In the genomic region with DNA sequence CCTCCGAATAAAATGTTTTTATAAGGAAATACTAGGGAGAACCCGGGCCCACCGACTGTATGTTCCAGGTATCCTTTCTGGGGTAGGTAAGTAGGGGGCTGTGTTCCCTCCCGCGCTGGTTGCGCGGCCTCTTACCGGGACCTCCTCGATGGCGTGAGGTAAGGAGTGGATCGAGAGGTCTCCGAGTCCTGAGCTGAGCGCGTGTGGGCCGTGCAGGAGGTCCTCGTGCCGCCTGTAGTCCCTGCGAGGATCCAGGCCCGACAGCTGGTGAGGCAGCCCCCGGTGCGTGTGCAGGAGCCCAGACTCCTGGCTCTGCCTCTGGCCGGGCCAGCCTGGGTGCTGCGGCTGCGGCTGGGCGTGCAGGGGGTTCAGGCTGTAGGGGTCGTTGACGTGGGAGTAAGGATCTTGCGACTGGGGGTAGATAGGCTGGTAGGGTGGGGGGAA, we compare ENCODE assay signal across 12 cellular contexts. TPM values are rescaled to one million over a fixed set of nuclear protein-coding genes. Genes with fewer than 3 reads are reported as not detected.
DNase-seq lines count a peak whose midpoint lies in the region; ATAC-seq, FAIRE-seq and TF ChIP-seq lines count a peak whose summit lies in the region.
"Had no signal": no experiment of that assay in that cellular context is flagged by ENCODE, and none has a peak within 500 bp of the region (broad histone marks: within the 10 kb centered on the region; RNA-seq: fewer than 3 reads in every experiment).

No MANE protein-coding gene starts in this region.

- no peaks in the 10 kb centered on the region for H3K79me2 ChIP-seq in astrocyte (ENCODE audit: insufficient read depth, low read length)

- WGBS in stomach, 5 donors, result 10 to 23% (median 17%) methylated on average over 20 to 28 of the region's 28 CpGs

- H3K27ac Mint-ChIP-seq in astrocyte (ENCODE audit: unreplicated experiment) (peak overlapping the region; percentile 12), memory B cell (peak overlapping the region; percentile 91)
- H3K27ac Mint-ChIP-seq: activated naive CD4-positive, alpha-beta T cell treated with anti-CD3 and anti-CD28 coated beads for 36 hours had no signal

- H3K27me3 ChIP-seq in astrocyte (ENCODE audit: insufficient read depth, low read length) (peaks cover 91% of the 10 kb centered on the region), stomach (peaks cover 42 to 99% (median 64%) of the 10 kb centered on the region in 3 donors)

- TF ChIP-seq EP300 in stomach (IDR thresholded peaks at IDR 0.05), result no peak

- CTCF ChIA-PET in HEK293T (lab: Yijun Ruan, JAX), result interaction anchor here (1.4 kb wide), 1 partner anchor 13 kb away, joined by 3 read pairs; no protein-coding TSS in a partner anchor

- H3K4me3 Mint-ChIP-seq in astrocyte (ENCODE audit: unreplicated experiment) (no peak overlapping the region), memory B cell (no peak overlapping the region)
- H3K4me3 Mint-ChIP-seq: activated naive CD4-positive, alpha-beta T cell treated with anti-CD3 and anti-CD28 coated beads for 36 hours had no signal

- no peak for TF ChIP-seq CTCF in AG10803 (conservative IDR thresholded peaks at IDR 0.05; ENCODE audit: low read length)
- no peak for TF ChIP-seq CTCF in astrocyte (IDR thresholded peaks at IDR 0.05; ENCODE audit: insufficient read depth, low read depth, low read length)
- TF ChIP-seq CTCF in stomach (IDR thresholded peaks at IDR 0.05), result no peak

- no peak for DNase-seq in AG10803 (ENCODE audit: low read depth)
- DNase-seq in HEK293T (ENCODE audit: extremely low spot score), result no peak
- DNase-seq in astrocyte (ENCODE audit: low read depth), result no peak
- no peak for DNase-seq in memory B cell (ENCODE audit: low spot score in 2 of 2)
- DNase-seq in DMS53 (lab: John Stamatoyannopoulos, UW), result no peak
- no peak for DNase-seq in frontal cortex (ENCODE audit: low spot score in 2 of 2)
- no peak for DNase-seq in stomach
- DNase-seq: activated naive CD4-positive, alpha-beta T cell treated with anti-CD3 and anti-CD28 coated beads for 36 hours; left ventricle myocardium superior had no signal

- H3K9me3 ChIP-seq in astrocyte (ENCODE audit: insufficient read depth, low read depth, low read length), result no peaks in the 10 kb centered on the region
- peaks cover 0 to 17% (median 8%) of the 10 kb centered on the region in 4 donors for H3K9me3 ChIP-seq in stomach

- no peaks in the 10 kb centered on the region for H3K36me3 ChIP-seq in astrocyte (ENCODE audit: insufficient read depth, low read length)
- H3K36me3 ChIP-seq in stomach, result no peaks in the 10 kb centered on the region

- no peak for ATAC-seq in memory B cell (ENCODE audit: low read depth)
- no peak for ATAC-seq in HG02678 (IDR thresholded peaks at IDR 0.05; ENCODE audit: unreplicated experiment)
- ATAC-seq: left ventricle myocardium superior, right cardiac atrium had no signal

- H3K4me1 ChIP-seq in astrocyte (ENCODE audit: insufficient read depth, low read length) (peaks cover 5% of the 10 kb centered on the region), stomach (peaks cover 31 to 48% (median 41%) of the 10 kb centered on the region in 4 donors)

- peaks cover 5% of the 10 kb centered on the region for H3K4me1 Mint-ChIP-seq in astrocyte (ENCODE audit: low read depth, unreplicated experiment)
- peaks cover 14% of the 10 kb centered on the region for H3K4me1 Mint-ChIP-seq in memory B cell

- POLR2A ChIA-PET in HEK293T (lab: Yijun Ruan, JAX), result interaction anchor here (1.0 to 8.7 kb wide), 3 partner anchors 8 to 16 kb away, joined by 6 to 143 read pairs (median 11); no protein-coding TSS in a partner anchor

- H3K36me3 Mint-ChIP-seq in astrocyte (ENCODE audit: low read depth, unreplicated experiment), result no peaks in the 10 kb centered on the region
- H3K36me3 Mint-ChIP-seq in memory B cell, result peaks cover 15% of the 10 kb centered on the region

- FAIRE-seq in astrocyte (lab: Jason Lieb, UNC) (no peak), frontal cortex (lab: Jason Lieb, UNC) (no peak)
- FAIRE-seq: endometrium had no signal

- H2AFZ ChIP-seq in astrocyte (ENCODE audit: low read depth, low read length), result no peak overlapping the region

- H3K27me3 Mint-ChIP-seq in astrocyte (ENCODE audit: low read depth, unreplicated experiment), result peaks cover 84% of the 10 kb centered on the region
- peaks cover 26% of the 10 kb centered on the region for H3K27me3 Mint-ChIP-seq in memory B cell

- H3K9me3 Mint-ChIP-seq in astrocyte (ENCODE audit: unreplicated experiment) (peaks cover 23% of the 10 kb centered on the region), memory B cell (peaks cover 17% of the 10 kb centered on the region)

- H3K27ac ChIP-seq in astrocyte (ENCODE audit: low read depth, low read length) (no peak overlapping the region), stomach (no peak overlapping the region)

- no peak overlapping the region for H3K9ac ChIP-seq in astrocyte (ENCODE audit: low read length)

- H3K4me2 ChIP-seq in astrocyte (ENCODE audit: low read length), result no peak overlapping the region

- no peak for TF ChIP-seq POLR2A in stomach (IDR thresholded peaks at IDR 0.05)

- H3K4me3 ChIP-seq in AG10803 (ENCODE audit: low read length) (peak overlapping the region; percentile 68), astrocyte (ENCODE audit: insufficient read depth, low read depth, low read length) (no peak overlapping the region), stomach (no peak overlapping the region)

- peaks cover 11% of the 10 kb centered on the region for H4K20me1 ChIP-seq in astrocyte (ENCODE audit: insufficient read depth, low read length)

- intact Hi-C loops in stomach (cut with DNase I; ENCODE audit: low total_unique reads), result no loop called here

TF ChIP-seq in HEK293T, 16 proteins besides CTCF, POLR2A, EP300 and RAD21:
- TF ChIP-seq FOXA1 (IDR thresholded peaks at IDR 0.05) (no peak), L3MBTL2 (conservative IDR thresholded peaks at IDR 0.05) (peak; percentile 36)
TF ChIP-seq in HEK293T: peak in this region for 1.

RNA-seq across cellular contexts. Expression of a gene that starts 5.1 kb away (rescaled TPM):
- 2.1 and 6.6 TPM in 2 replicates for total RNA-seq in astrocyte
- not detected for total RNA-seq in frontal cortex
- under 1 TPM in 1 of 5 donors, not detected in 4; 0.18 TPM for total RNA-seq in stomach
- 10 to 100 TPM in 1 of 3 donors, under 1 TPM in 1, not detected in 1; 0.50 to 10.1 TPM for polyA plus RNA-seq in stomach
